Comparison of ENCODE assay signal across 9 cellular contexts in genomic region chr18:32974421-32975165, GRCh38.
A peak's percentile ranks its signal among the peaks of the same experiment; 100 is the strongest.
DNase-seq lines count a peak whose midpoint lies in the region; ATAC-seq and TF ChIP-seq lines count a peak whose summit lies in the region.
"Had no signal": no experiment of that assay in that cellular context is flagged by ENCODE, and none has a peak within 500 bp of the region (broad histone marks: within the 10 kb centered on the region; RNA-seq: fewer than 3 reads in every experiment).

No MANE protein-coding gene starts in this region.

- H3K27ac ChIP-seq in substantia nigra (ENCODE audit: low read depth, low read length, poor library complexity, severe bottlenecking) = no peak overlapping the region

- ATAC-seq in GM18868 (IDR thresholded peaks at IDR 0.05; ENCODE audit: unreplicated experiment) = peak; percentile 94
- peak; percentile 79 for ATAC-seq in HG02763 (IDR thresholded peaks at IDR 0.05; ENCODE audit: unreplicated experiment)

- no peaks in the 10 kb centered on the region for H3K27me3 Mint-ChIP-seq in nephron (ENCODE audit: low read depth)

- peaks cover 4% of the 10 kb centered on the region for H3K36me3 Mint-ChIP-seq in nephron (ENCODE audit: low read depth)

- H3K4me3 Mint-ChIP-seq in nephron = peak overlapping the region in 2 of 3 experiments; percentile 4 to 40

- H3K9me3 Mint-ChIP-seq in nephron = peaks cover 3% of the 10 kb centered on the region

- peak overlapping the region; percentile 17 to 81 (median 27) for H3K27ac Mint-ChIP-seq in nephron

- no peak for TF ChIP-seq CTCF in nephron (IDR thresholded peaks at IDR 0.05; ENCODE audit: unreplicated experiment in 3 of 3)

- H3K4me1 Mint-ChIP-seq in nephron = peaks cover 31% of the 10 kb centered on the region

- DNase-seq in NCI-H1092 treated with DMSO at 0.1 percent for 48 hours (lab: John Stamatoyannopoulos, UW) = peak; percentile 91
- no peak for DNase-seq in activated effector memory CD4-positive, alpha-beta T cell treated with anti-CD3 and anti-CD28 coated beads, Interleukin-2, amount 50 U/mL, for 16 hours
- DNase-seq in substantia nigra (lab: John Stamatoyannopoulos, UW) = no peak
- no peak for DNase-seq in activated CD4-positive, alpha-beta T cell treated with anti-CD3 and anti-CD28 coated beads, Interleukin-2, amount 50 U/mL, for 1 hour
- no peak for DNase-seq in activated effector memory CD4-positive, alpha-beta T cell treated with Interleukin-2 at 50 U/mL for 16 hours
- DNase-seq: NCI-H774 had no signal
